ENCODE assay signal across 34 cellular contexts in genomic region chr1:83920320-83920719, GRCh38.
"Had no signal": no experiment of that assay in that cellular context is flagged by ENCODE, and none has a peak within 500 bp of the region (broad histone marks: within the 10 kb centered on the region; RNA-seq: fewer than 3 reads in every experiment).

No MANE protein-coding gene starts in this region.

- H3K27me3 ChIP-seq: breast epithelium, cardiac muscle cell, dorsolateral prefrontal cortex had no signal

- FAIRE-seq: frontal cortex had no signal

- DNase-seq: activated B cell treated with CpG ODN at 0.5 μM for 24 hours; activated CD4-positive, alpha-beta T cell treated with anti-CD3 and anti-CD28 coated beads for 48 hours; activated CD4-positive, alpha-beta T cell treated with anti-CD3 and anti-CD28 coated beads, Interleukin-2, amount 50 U/mL, for 1 hour; activated CD4-positive, alpha-beta T cell treated with anti-CD3 and anti-CD28 coated beads, Interleukin-2, amount 50 U/mL, for 48 hours; activated CD8-positive, alpha-beta memory T cell treated with anti-CD3 and anti-CD28 coated beads for 24 hours; activated CD8-positive, alpha-beta T cell treated with anti-CD3 and anti-CD28 coated beads for 36 hours; activated effector memory CD4-positive, alpha-beta T cell treated with anti-CD3 and anti-CD28 coated beads, Interleukin-2, amount 50 U/mL, for 16 hours; activated naive CD4-positive, alpha-beta T cell treated with anti-CD3 and anti-CD28 coated beads, Interleukin-2, amount 10 ng/mL, durations not matched to agents 7 days and 5 days; activated naive CD8-positive, alpha-beta T cell treated with anti-CD3 and anti-CD28 coated beads, Interleukin-2, amount 10 ng/mL, durations not matched to agents 7 days and 5 days; activated T-cell treated with anti-CD3 and anti-CD28 coated beads, Interleukin-2, amount 50 U/mL, for 48 hours; amniotic stem cell; dorsolateral prefrontal cortex; effector memory CD4-positive, alpha-beta T cell; endodermal cell; foreskin fibroblast; head of caudate nucleus; SW 1271; T-helper 1 cell; T-helper 17 cell; T1000; WERI-Rb-1 had no signal

- H3K36me3 ChIP-seq: breast epithelium, cardiac muscle cell had no signal

- H3K27me3 Mint-ChIP-seq: activated naive CD4-positive, alpha-beta T cell treated with anti-CD3 and anti-CD28 coated beads, Interleukin-2, amount 10 ng/mL, durations not matched to agents 7 days and 5 days; brain; dendritic cell treated with granulocyte-macrophage colony-stimulating factor and Interleukin-4, amounts not matched to agents 40 ng/mL and 50 ng/mL, for 4 days had no signal

- H3K4me1 Mint-ChIP-seq: activated B cell treated with CpG ODN at 0.5 μM for 24 hours; activated naive CD4-positive, alpha-beta T cell treated with anti-CD3 and anti-CD28 coated beads, Interleukin-2, amount 10 ng/mL, durations not matched to agents 7 days and 5 days; activated naive CD8-positive, alpha-beta T cell treated with anti-CD3 and anti-CD28 coated beads, Interleukin-2, amount 10 ng/mL, durations not matched to agents 7 days and 5 days; brain; central memory CD8-positive, alpha-beta T cell had no signal

- H3K4me3 ChIP-seq: breast epithelium, cardiac muscle cell, coronary artery, dorsolateral prefrontal cortex had no signal

- ATAC-seq: activated CD4-positive, CD25-positive, alpha-beta regulatory T cell treated with anti-CD3 and anti-CD28 coated beads, Interleukin-2, amount 50 U/mL, for 24 hours; activated CD8-positive, alpha-beta T cell treated with anti-CD3 and anti-CD28 coated beads for 36 hours; activated naive CD4-positive, alpha-beta T cell treated with anti-CD3 and anti-CD28 coated beads, Interleukin-2, amount 50 U/mL, for 72 hours; esophagus mucosa; T-helper 17 cell had no signal

- H3K27ac ChIP-seq: breast epithelium, cardiac muscle cell, coronary artery, WERI-Rb-1 had no signal

- H3K9me3 Mint-ChIP-seq: activated B cell treated with CpG ODN at 0.5 μM for 24 hours; activated CD8-positive, alpha-beta T cell treated with anti-CD3 and anti-CD28 coated beads for 36 hours; activated naive CD4-positive, alpha-beta T cell treated with anti-CD3 and anti-CD28 coated beads, Interleukin-2, amount 10 ng/mL, durations not matched to agents 7 days and 5 days; activated naive CD4-positive, alpha-beta T cell treated with anti-CD3 and anti-CD28 coated beads, Interleukin-2, amount 50 U/mL, for 72 hours; activated T-helper 1 cell treated with anti-CD3 and anti-CD28 coated beads, Interleukin-12 subunit alpha, Interleukin-12 subunit beta, Interleukin-2, Interleukin-4 antibody, amounts not matched to agents 30 ng/mL and 10 ng/mL and 1 ng/mL, durations not matched to agents 14 hours and 24 hours and 36 hours; activated T-helper 2 cell treated with anti-CD3 and anti-CD28 coated beads, Interferon-gamma antibody, Interleukin-2, Interleukin-4, amounts not matched to agents 10 μg/mL and 5 μg/mL and 100 μg/mL, durations not matched to agents 14 hours and 24 hours and 36 hours; central memory CD8-positive, alpha-beta T cell; dendritic cell treated with granulocyte-macrophage colony-stimulating factor and Interleukin-4, amounts not matched to agents 40 ng/mL and 50 ng/mL, for 4 days; endodermal cell; T-helper 2 cell treated with Interferon-gamma antibody and Interleukin-4, amounts not matched to agents 5 μg/mL and 100 μg/mL, for 36 hours had no signal

- H3K4me1 ChIP-seq: breast epithelium had no signal

- H3K27ac Mint-ChIP-seq: activated B cell treated with CpG ODN at 0.5 μM for 24 hours; activated CD8-positive, alpha-beta T cell treated with anti-CD3 and anti-CD28 coated beads for 36 hours; activated naive CD4-positive, alpha-beta T cell treated with anti-CD3 and anti-CD28 coated beads, Interleukin-2, amount 10 ng/mL, durations not matched to agents 7 days and 5 days; activated naive CD4-positive, alpha-beta T cell treated with anti-CD3 and anti-CD28 coated beads, Interleukin-2, amount 50 U/mL, for 72 hours; activated naive CD8-positive, alpha-beta T cell treated with anti-CD3 and anti-CD28 coated beads, Interleukin-2, amount 10 ng/mL, durations not matched to agents 7 days and 5 days; activated T-helper 1 cell treated with anti-CD3 and anti-CD28 coated beads, Interleukin-12 subunit alpha, Interleukin-12 subunit beta, Interleukin-2, Interleukin-4 antibody, amounts not matched to agents 30 ng/mL and 10 ng/mL and 1 ng/mL, durations not matched to agents 14 hours and 24 hours and 36 hours; activated T-helper 2 cell treated with anti-CD3 and anti-CD28 coated beads, Interferon-gamma antibody, Interleukin-2, Interleukin-4, amounts not matched to agents 10 μg/mL and 5 μg/mL and 100 μg/mL, durations not matched to agents 14 hours and 24 hours and 36 hours; brain; dendritic cell treated with granulocyte-macrophage colony-stimulating factor and Interleukin-4, amounts not matched to agents 40 ng/mL and 50 ng/mL, for 4 days; endodermal cell; T-helper 17 cell; T-helper 2 cell treated with Interferon-gamma antibody and Interleukin-4, amounts not matched to agents 5 μg/mL and 100 μg/mL, for 36 hours had no signal

- H3K4me3 Mint-ChIP-seq: activated B cell treated with CpG ODN at 0.5 μM for 24 hours; activated CD8-positive, alpha-beta T cell treated with anti-CD3 and anti-CD28 coated beads for 36 hours; activated naive CD4-positive, alpha-beta T cell treated with anti-CD3 and anti-CD28 coated beads, Interleukin-2, amount 10 ng/mL, durations not matched to agents 7 days and 5 days; activated naive CD8-positive, alpha-beta T cell treated with anti-CD3 and anti-CD28 coated beads, Interleukin-2, amount 10 ng/mL, durations not matched to agents 7 days and 5 days; activated T-helper 1 cell treated with anti-CD3 and anti-CD28 coated beads, Interleukin-12 subunit alpha, Interleukin-12 subunit beta, Interleukin-2, Interleukin-4 antibody, amounts not matched to agents 30 ng/mL and 10 ng/mL and 1 ng/mL, durations not matched to agents 14 hours and 24 hours and 36 hours; brain; central memory CD8-positive, alpha-beta T cell; dendritic cell treated with granulocyte-macrophage colony-stimulating factor and Interleukin-4, amounts not matched to agents 40 ng/mL and 50 ng/mL, for 4 days; endodermal cell; T-helper 17 cell; T-helper 2 cell treated with Interferon-gamma antibody and Interleukin-4, amounts not matched to agents 5 μg/mL and 100 μg/mL, for 36 hours had no signal

- H3K9me3 ChIP-seq: breast epithelium had no signal

- H3K36me3 Mint-ChIP-seq: activated naive CD4-positive, alpha-beta T cell treated with anti-CD3 and anti-CD28 coated beads, Interleukin-2, amount 10 ng/mL, durations not matched to agents 7 days and 5 days; activated naive CD4-positive, alpha-beta T cell treated with anti-CD3 and anti-CD28 coated beads, Interleukin-2, amount 50 U/mL, for 72 hours; activated naive CD8-positive, alpha-beta T cell treated with anti-CD3 and anti-CD28 coated beads, Interleukin-2, amount 10 ng/mL, durations not matched to agents 7 days and 5 days had no signal
